In genomic region chr18:61546598-61546997, GRCh38 we compare ENCODE assay signal across 15 cellular contexts.
DNase-seq lines count a peak whose midpoint lies in the region; ATAC-seq lines count a peak whose summit lies in the region.
"Had no signal": no experiment of that assay in that cellular context is flagged by ENCODE, and none has a peak within 500 bp of the region (broad histone marks: within the 10 kb centered on the region; RNA-seq: fewer than 3 reads in every experiment).

No MANE protein-coding gene starts in this region.

- intact Hi-C loops in sciatic nerve (cut with DNase I), result no loop called here
- intact Hi-C loops in activated T-helper 1 cell treated with anti-CD3 and anti-CD28 coated beads, Interleukin-12 subunit alpha, Interleukin-12 subunit beta, Interleukin-2, Interleukin-4 antibody, amounts not matched to agents 30 ng/mL and 10 ng/mL and 1 ng/mL, durations not matched to agents 14 hours and 24 hours and 36 hours (cut with micrococcal nuclease), result no loop called here

- ATAC-seq in sciatic nerve (peak; percentile 33), HG03521 (IDR thresholded peaks at IDR 0.05; ENCODE audit: unreplicated experiment) (no peak)
- ATAC-seq in stimulated activated naive CD8-positive, alpha-beta T cell treated with anti-CD3 and anti-CD28 coated beads, Interleukin-15, Interleukin-2, amounts not matched to agents 100 U/mL and 50 U/mL, for 24 hours, result no peak
- ATAC-seq: right cardiac atrium had no signal

- H3K9me3 Mint-ChIP-seq in activated T-helper 1 cell treated with anti-CD3 and anti-CD28 coated beads, Interleukin-12 subunit alpha, Interleukin-12 subunit beta, Interleukin-2, Interleukin-4 antibody, amounts not matched to agents 30 ng/mL and 10 ng/mL and 1 ng/mL, durations not matched to agents 14 hours and 24 hours and 36 hours, result no peaks in the 10 kb centered on the region
- H3K9me3 Mint-ChIP-seq: central memory CD8-positive, alpha-beta T cell; T-helper 1 cell treated with Interleukin-12 subunit alpha and Interleukin-12 subunit beta and Interleukin-4 antibody, amounts not matched to agents 30 μg/mL and 1 μg/mL, for 36 hours had no signal

- peaks cover 6% of the 10 kb centered on the region for H3K27me3 Mint-ChIP-seq in activated T-helper 1 cell treated with anti-CD3 and anti-CD28 coated beads, Interleukin-12 subunit alpha, Interleukin-12 subunit beta, Interleukin-2, Interleukin-4 antibody, amounts not matched to agents 30 ng/mL and 10 ng/mL and 1 ng/mL, durations not matched to agents 14 hours and 24 hours and 36 hours (ENCODE audit: insufficient read depth)

- DNase-seq in GM04503 (ENCODE audit: low read depth) (peak; percentile 32), RKO (ENCODE audit: low spot score) (peak; percentile 73), fibroblast of gingiva (ENCODE audit: low read depth) (peak; percentile 57), sciatic nerve (ENCODE audit: low spot score) (no peak)
- DNase-seq in stimulated activated naive CD8-positive, alpha-beta T cell treated with anti-CD3 and anti-CD28 coated beads, Interleukin-15, Interleukin-2, amounts not matched to agents 100 U/mL and 50 U/mL, for 24 hours, result no peak
- DNase-seq in activated T-helper 1 cell treated with anti-CD3 and anti-CD28 coated beads, Interleukin-12 subunit alpha, Interleukin-12 subunit beta, Interleukin-2, Interleukin-4 antibody, amounts not matched to agents 30 ng/mL and 10 ng/mL and 1 ng/mL, durations not matched to agents 14 hours and 24 hours and 36 hours (ENCODE audit: low spot score), result no peak
- DNase-seq in activated CD4-positive, alpha-beta T cell treated with anti-CD3 and anti-CD28 coated beads, Interleukin-2, amount 50 U/mL, for 4 hours, result no peak
- DNase-seq: activated CD4-positive, alpha-beta T cell treated with anti-CD3 and anti-CD28 coated beads, Interleukin-2, amount 50 U/mL, for 48 hours; activated effector memory CD4-positive, alpha-beta T cell treated with anti-CD3 and anti-CD28 coated beads, Interleukin-2, amount 50 U/mL, for 16 hours; KBM-7; NCI-H1930; right cardiac atrium had no signal

- no peak overlapping the region for H3K27ac Mint-ChIP-seq in activated T-helper 1 cell treated with anti-CD3 and anti-CD28 coated beads, Interleukin-12 subunit alpha, Interleukin-12 subunit beta, Interleukin-2, Interleukin-4 antibody, amounts not matched to agents 30 ng/mL and 10 ng/mL and 1 ng/mL, durations not matched to agents 14 hours and 24 hours and 36 hours
- H3K27ac Mint-ChIP-seq: T-helper 1 cell treated with Interleukin-12 subunit alpha and Interleukin-12 subunit beta and Interleukin-4 antibody, amounts not matched to agents 30 μg/mL and 1 μg/mL, for 36 hours had no signal

- H3K4me1 Mint-ChIP-seq in activated T-helper 1 cell treated with anti-CD3 and anti-CD28 coated beads, Interleukin-12 subunit alpha, Interleukin-12 subunit beta, Interleukin-2, Interleukin-4 antibody, amounts not matched to agents 30 ng/mL and 10 ng/mL and 1 ng/mL, durations not matched to agents 14 hours and 24 hours and 36 hours (ENCODE audit: low read depth), result no peaks in the 10 kb centered on the region
- H3K4me1 Mint-ChIP-seq: central memory CD8-positive, alpha-beta T cell had no signal

- no peaks in the 10 kb centered on the region for H3K36me3 Mint-ChIP-seq in activated T-helper 1 cell treated with anti-CD3 and anti-CD28 coated beads, Interleukin-12 subunit alpha, Interleukin-12 subunit beta, Interleukin-2, Interleukin-4 antibody, amounts not matched to agents 30 ng/mL and 10 ng/mL and 1 ng/mL, durations not matched to agents 14 hours and 24 hours and 36 hours (ENCODE audit: low read depth)

- no peak overlapping the region for H3K4me3 Mint-ChIP-seq in activated T-helper 1 cell treated with anti-CD3 and anti-CD28 coated beads, Interleukin-12 subunit alpha, Interleukin-12 subunit beta, Interleukin-2, Interleukin-4 antibody, amounts not matched to agents 30 ng/mL and 10 ng/mL and 1 ng/mL, durations not matched to agents 14 hours and 24 hours and 36 hours
- H3K4me3 Mint-ChIP-seq: central memory CD8-positive, alpha-beta T cell; T-helper 1 cell treated with Interleukin-12 subunit alpha and Interleukin-12 subunit beta and Interleukin-4 antibody, amounts not matched to agents 30 μg/mL and 1 μg/mL, for 36 hours had no signal

Comparison
In these comparisons a context has a peak if more than half of its experiments do, and no peak if none do; other contexts are left out.
1. DNase-seq: peak in GM04503 (single experiment), RKO (single experiment) and fibroblast of gingiva (single experiment); none in sciatic nerve (single experiment), stimulated activated naive CD8-positive, alpha-beta T cell treated with anti-CD3 and anti-CD28 coated beads, Interleukin-15, Interleukin-2, amounts not matched to agents 100 U/mL and 50 U/mL, for 24 hours (single experiment), activated T-helper 1 cell treated with anti-CD3 and anti-CD28 coated beads, Interleukin-12 subunit alpha, Interleukin-12 subunit beta, Interleukin-2, Interleukin-4 antibody, amounts not matched to agents 30 ng/mL and 10 ng/mL and 1 ng/mL, durations not matched to agents 14 hours and 24 hours and 36 hours (single experiment) and activated CD4-positive, alpha-beta T cell treated with anti-CD3 and anti-CD28 coated beads, Interleukin-2, amount 50 U/mL, for 4 hours (0 of 2).